18 cellular contexts compared by ENCODE assay signal in genomic region chr14:75479770-75480600, GRCh38. TPM values are rescaled to one million over a fixed set of nuclear protein-coding genes. Genes with fewer than 3 reads are reported as not detected.
DNase-seq lines count a peak whose midpoint lies in the region; ATAC-seq, FAIRE-seq and TF ChIP-seq lines count a peak whose summit lies in the region.
"Had no signal": no experiment of that assay in that cellular context is flagged by ENCODE, and none has a peak within 500 bp of the region (broad histone marks: within the 10 kb centered on the region; RNA-seq: fewer than 3 reads in every experiment).

No MANE protein-coding gene starts in this region.

- peak overlapping the region; percentile 24 for H3K9ac ChIP-seq in GM12878 (ENCODE audit: control insufficient read depth, insufficient read depth, low read length)
- H3K9ac ChIP-seq: parathyroid adenoma had no signal

- H3K9me3 ChIP-seq in DOHH2 (ENCODE audit: control insufficient read depth, insufficient read depth, low read length) (no peaks in the 10 kb centered on the region), GM12878 (replicated peaks; ENCODE audit: control insufficient read depth, insufficient read depth, low read length) (peaks cover 3% of the 10 kb centered on the region; the same call in 2 of the 3 replicates), left ventricle myocardium inferior (replicated peaks) (no peaks in the 10 kb centered on the region)
- H3K9me3 ChIP-seq: stomach had no signal

- H3K4me3 ChIP-seq in DOHH2 (ENCODE audit: low read length) (no peak overlapping the region), GM12878 (0 out of 2 replicates have a peak overlapping the region, but pooled peaks have one; percentile 23), left ventricle myocardium inferior (no peak overlapping the region)
- H3K4me3 ChIP-seq: coronary artery, stomach had no signal

- no TSS peak for BruUV-seq in GM12878 (replicated peaks; lab: Mats Ljungman, UMichigan)

- TF ChIP-seq EP300 in GM12878 (IDR thresholded peaks at IDR 0.05; ENCODE audit: borderline replicate concordance in 1 of 2, control insufficient read depth in 1 of 2, low read depth in 2 of 2, low read length in 2 of 2) = 0 out of 4 replicates have a peak, but pooled peaks of 1 of the 2 experiments have one; percentile 31

- FAIRE-seq in GM12878 (lab: Jason Lieb, UNC) = peak; percentile 96

- SMC1A ChIA-PET in GM12878 (lab: Charles Lee; ENCODE audit: uncharacterized antibody, unreplicated experiment) = interaction anchor here (0.7 to 4.1 kb wide), 21 partner anchors 8 to 176 kb away, joined by 3 to 27 read pairs (median 4); no protein-coding TSS in a partner anchor

- WGBS in GM12878 (ENCODE audit: insufficient coverage, insufficient replicate concordance, low lambda C conversion rate, missing lambda C conversion rate) = 36% methylated on average over 11 of the region's 11 CpGs

- H3F3A ChIP-seq in DOHH2 (ENCODE audit: control insufficient read depth, insufficient read depth) = no peaks in the 10 kb centered on the region

- no peaks in the 10 kb centered on the region for H3K4me1 Mint-ChIP-seq in natural killer cell

- no peaks in the 10 kb centered on the region for H3K9me3 Mint-ChIP-seq in natural killer cell

- intact Hi-C loops in GM12878 (cut with micrococcal nuclease; ENCODE audit: unreplicated experiment) = no loop called here
- intact Hi-C loops in left ventricle myocardium inferior (cut with micrococcal nuclease) = loop anchor here (10.0 kb wide), 1 partner anchor 345 kb away; no protein-coding TSS in a partner anchor
- intact Hi-C loops in natural killer cell (cut with micrococcal nuclease) = no loop called here

- TF ChIP-seq RAD21 in GM12878 (IDR thresholded peaks at IDR 0.05; ENCODE audit: insufficient read depth, low read depth, low read length) = no peak

- no peak for TF ChIP-seq CTCF in DOHH2 (IDR thresholded peaks at IDR 0.05; ENCODE audit: low read depth, low read length, poor library complexity, severe bottlenecking)
- no peak for TF ChIP-seq CTCF in GM12878 (IDR thresholded peaks at IDR 0.05 in 2 of 3, conservative IDR thresholded peaks at IDR 0.05 in 1 of 3; ENCODE audit: control insufficient read depth in 2 of 3, extremely low read depth in 1 of 3, insufficient read depth in 1 of 3, low read depth in 3 of 3, low read length in 3 of 3)
- no peak for TF ChIP-seq CTCF in left ventricle myocardium inferior (IDR thresholded peaks at IDR 0.05; ENCODE audit: borderline replicate concordance)
- no peak for TF ChIP-seq CTCF in natural killer cell (IDR thresholded peaks at IDR 0.05)

- RAD21 ChIA-PET in GM12878 (lab: Charles Lee; ENCODE audit: unreplicated experiment) = interaction anchor here (0.8 to 4.0 kb wide), 18 partner anchors 8 to 620 kb away, joined by 3 to 25 read pairs (median 4); no protein-coding TSS in a partner anchor

- POLR2A ChIA-PET in GM12878 (lab: Charles Lee) = interaction anchor here (0.6 to 1.5 kb wide), 5 partner anchors 9 to 359 kb away, joined by 3 to 7 read pairs (median 3); no protein-coding TSS in a partner anchor

- H3K4me1 ChIP-seq in DOHH2 (ENCODE audit: control insufficient read depth, low read length) (peaks cover 28% of the 10 kb centered on the region), GM12878 (ENCODE audit: control insufficient read depth, insufficient read depth, low read length) (peaks cover 29% of the 10 kb centered on the region), left ventricle myocardium inferior (peaks cover 8% of the 10 kb centered on the region)
- H3K4me1 ChIP-seq: parathyroid adenoma had no signal

- peak overlapping the region; percentile 56 for H2AFZ ChIP-seq in GM12878 (ENCODE audit: control insufficient read depth, low read depth, low read length)
- H2AFZ ChIP-seq: parathyroid adenoma had no signal

- peaks cover 11 to 14% of the 10 kb centered on the region in 2 donors for H3K27me3 Mint-ChIP-seq in natural killer cell (ENCODE audit: low read depth in 2 of 2)

- no peak overlapping the region for H3K27ac Mint-ChIP-seq in natural killer cell

- no peaks in the 10 kb centered on the region for H3K9me2 ChIP-seq in DOHH2 (replicated peaks; ENCODE audit: control insufficient read depth, low read length)

- no peaks in the 10 kb centered on the region for H3K36me3 ChIP-seq in DOHH2 (ENCODE audit: control insufficient read depth, low read length)
- no peaks in the 10 kb centered on the region for H3K36me3 ChIP-seq in GM12878 (ENCODE audit: control insufficient read depth in 2 of 2, insufficient read depth in 2 of 2, low read length in 1 of 2)
- H3K36me3 ChIP-seq in left ventricle myocardium inferior = peaks cover 7% of the 10 kb centered on the region

- no peaks in the 10 kb centered on the region for H3K36me3 Mint-ChIP-seq in natural killer cell
- H3K36me3 Mint-ChIP-seq: activated naive CD8-positive, alpha-beta T cell had no signal

- no peak for DNase-seq in GM12878 (ENCODE audit: low read depth, low spot score)
- DNase-seq in cerebellar cortex (ENCODE audit: low spot score) = no peak
- no peak for DNase-seq in left ventricle myocardium inferior
- no peak for DNase-seq in natural killer cell
- DNase-seq: activated CD4-positive, alpha-beta T cell treated with anti-CD3 and anti-CD28 coated beads, Interleukin-2, amount 50 U/mL, for 48 hours; DMS79; NCI-H446 treated with DMSO at 0.1 percent for 48 hours; stimulated activated CD4-positive, alpha-beta T cell treated with anti-CD3 and anti-CD28 coated beads, Interleukin-1b, Interleukin-23, amount 100 ng/mL, for 48 hours; stomach had no signal

- H3K4me2 ChIP-seq in DOHH2 (ENCODE audit: low read length) (peak overlapping the region; percentile 18; the same call in 1 of the 2 replicates), GM12878 (ENCODE audit: control insufficient read depth, insufficient read depth) (peak overlapping the region; percentile 75)

- H3K4me3 Mint-ChIP-seq in natural killer cell = no peak overlapping the region
- H3K4me3 Mint-ChIP-seq: activated naive CD8-positive, alpha-beta T cell had no signal

- in situ Hi-C loops in GM12878 (cut with MboI) = loop anchor here (10.0 kb wide), 1 partner anchor 355 kb away; the partner anchor contains the start of gene NEK9

- CTCF ChIA-PET in GM12878 (lab: Yijun Ruan, JAX) = interaction anchor here (0.6 to 4.6 kb wide), 21 partner anchors 8 to 618 kb away, joined by 3 to 37 read pairs (median 4); partner anchors contain the start of gene ERG28

- TF ChIP-seq POLR2A in GM12878 (IDR thresholded peaks at IDR 0.05; ENCODE audit: low read depth, low read length) = no peak

- ATAC-seq in GM19455 (IDR thresholded peaks at IDR 0.05; ENCODE audit: unreplicated experiment) = peak; percentile 71
- ATAC-seq in HG03066 (IDR thresholded peaks at IDR 0.05; ENCODE audit: low read depth, unreplicated experiment) = peak; percentile 68
- ATAC-seq in GM12878 = peak; percentile 97
- no peak for ATAC-seq in natural killer cell
- no peak for ATAC-seq in GM18511 (IDR thresholded peaks at IDR 0.05; ENCODE audit: unreplicated experiment)
- ATAC-seq: left lobe of liver had no signal

- H3K27ac ChIP-seq in DOHH2 (ENCODE audit: low read depth, low read length) (no peak overlapping the region), GM12878 (ENCODE audit: control insufficient read depth, insufficient read depth) (peak overlapping the region; percentile 73), left ventricle myocardium inferior (replicated peaks) (no peak overlapping the region)
- H3K27ac ChIP-seq: coronary artery, parathyroid adenoma, stomach had no signal

- H3K79me2 ChIP-seq in DOHH2 (ENCODE audit: control insufficient read depth, low read length) (no peaks in the 10 kb centered on the region), GM12878 (ENCODE audit: control insufficient read depth, insufficient read depth, low read length) (no peaks in the 10 kb centered on the region)
- H3K79me2 ChIP-seq: parathyroid adenoma had no signal

- H4K20me1 ChIP-seq in DOHH2 (ENCODE audit: control insufficient read depth, insufficient read depth, low read depth, low read length) (no peaks in the 10 kb centered on the region; the same call in 1 of the 2 replicates), GM12878 (ENCODE audit: control insufficient read depth, insufficient read depth) (no peaks in the 10 kb centered on the region)

- H3K27me3 ChIP-seq in DOHH2 (ENCODE audit: control insufficient read depth, low read length) = 0 out of 2 replicates have a peak, but pooled peaks cover 3% of the 10 kb centered on the region
- no peaks in the 10 kb centered on the region for H3K27me3 ChIP-seq in GM12878 (replicated peaks in 1 of 2; ENCODE audit: control insufficient read depth in 2 of 2, insufficient read depth in 2 of 2, low read length in 1 of 2)
- no peaks in the 10 kb centered on the region for H3K27me3 ChIP-seq in left ventricle myocardium inferior (ENCODE audit: low read depth)
- H3K27me3 ChIP-seq: stomach had no signal

RNA-seq across cellular contexts. Expression of gene BATF, which starts 42.3 kb away (rescaled TPM):
- total RNA-seq in GM12878 (2013; cell fraction: nucleolus; rRNA removed) = 55.3 and 58.4 TPM in 2 replicates
- 153 and 158 TPM in 2 replicates for total RNA-seq in GM12878 (2014; rRNA removed)
- 94.0 and 99.6 TPM in 2 replicates for total RNA-seq in GM12878 (2014; rRNA removed; fragmentation: Illumina TruSeq; extraction: Trizol)
- 99.8 and 107 TPM in 2 replicates for total RNA-seq in GM12878 (2021)
- 105 TPM for polyA plus RNA-seq in GM12878 (2011; ENCODE audit: low read depth)
- 53.9 and 98.3 TPM in 2 replicates for polyA plus RNA-seq in GM12878 (2011; rRNA removed)
- polyA plus RNA-seq in GM12878 (2011; cell fraction: cytosol; rRNA removed) = 136 and 190 TPM in 2 replicates
- polyA plus RNA-seq in GM12878 (2011; cell fraction: nucleus; rRNA removed) = 87.8 and 92.3 TPM in 2 replicates
- polyA plus RNA-seq in GM12878 (2012) = 86.3 and 91.1 TPM in 2 replicates
- polyA plus RNA-seq in GM12878 (2014; fragmentation: Illumina TruSeq; extraction: Trizol) = 30.7 and 93.4 TPM in 2 replicates
- polyA plus RNA-seq in GM12878 (2014; fragmentation: Nextera tagmentation; extraction: Ambion mirVana) = 10 to 100 TPM in 1 of 2 experiments, 1 to 10 TPM in 1; 10.0 to 30.9 TPM
- 147 and 176 TPM in 2 replicates for polyA plus RNA-seq in GM12878 (2014; rRNA removed)
- polyA plus RNA-seq in GM12878 (2016; fragmentation: Nextera tagmentation; extraction: Ambion mirVana) = 100 to 1,000 TPM; 133 to 154 TPM
- 18.5 and 50.6 TPM in 2 replicates for polyA minus RNA-seq in GM12878 (2011; rRNA and poly(A)+ RNA removed)
- polyA minus RNA-seq in GM12878 (2011; cell fraction: cytosol; rRNA and poly(A)+ RNA removed) = 21.5 and 22.8 TPM in 2 replicates
- polyA minus RNA-seq in GM12878 (2011; cell fraction: nucleus; rRNA and poly(A)+ RNA removed) = 22.0 and 37.2 TPM in 2 replicates
- 0.93 TPM for total RNA-seq in left ventricle myocardium inferior
- 10 to 100 TPM; 12.6 to 32.5 (median 21.4) TPM for total RNA-seq in natural killer cell
- polyA plus RNA-seq: AG04450 had no signal

RNA-seq across cellular contexts. Expression of gene JDP2, which starts 52.2 kb away (rescaled TPM):
- 15.0 and 17.9 TPM in 2 replicates for total RNA-seq in GM12878 (2013; cell fraction: nucleolus; rRNA removed)
- total RNA-seq in GM12878 (2014; rRNA removed) (19.4 and 21.3 TPM in 2 replicates), GM12878 (2014; rRNA removed; fragmentation: Illumina TruSeq; extraction: Trizol) (11.7 and 12.1 TPM in 2 replicates), GM12878 (2021) (16.0 and 16.4 TPM in 2 replicates), left ventricle myocardium inferior (21.9 TPM), natural killer cell (10 to 100 TPM in 1 of 3 donors, 1 to 10 TPM in 2; 1.9 to 10.5 (median 3.2) TPM)
- 2.8 TPM for polyA plus RNA-seq in GM12878 (2011; ENCODE audit: low read depth)
- polyA plus RNA-seq in GM12878 (2011; rRNA removed) (5.1 and 6.7 TPM in 2 replicates), GM12878 (2014; fragmentation: Illumina TruSeq; extraction: Trizol) (3.3 and 11.5 TPM in 2 replicates), GM12878 (2014; fragmentation: Nextera tagmentation; extraction: Ambion mirVana) (1 to 10 TPM in 1 of 2 experiments, under 1 TPM in 1; 0.71 to 1.2 TPM), GM12878 (2014; rRNA removed) (20.7 and 21.2 TPM in 2 replicates), GM12878 (2016; fragmentation: Nextera tagmentation; extraction: Ambion mirVana) (10 to 100 TPM in 1 of 2 experiments, 1 to 10 TPM in 1; 8.9 to 10.8 TPM)
- polyA plus RNA-seq in GM12878 (2011; cell fraction: cytosol; rRNA removed) = 6.4 and 9.1 TPM in 2 replicates
- polyA plus RNA-seq in GM12878 (2011; cell fraction: nucleus; rRNA removed) = 7.3 and 8.7 TPM in 2 replicates
- polyA plus RNA-seq in GM12878 (2012) = 10.9 and 12.4 TPM in 2 replicates
- 1.7 and 3.9 TPM in 2 replicates for polyA minus RNA-seq in GM12878 (2011; rRNA and poly(A)+ RNA removed)
- polyA minus RNA-seq in GM12878 (2011; cell fraction: cytosol; rRNA and poly(A)+ RNA removed) = 2.6 and 3.1 TPM in 2 replicates
- 2.8 and 6.3 TPM in 2 replicates for polyA minus RNA-seq in GM12878 (2011; cell fraction: nucleus; rRNA and poly(A)+ RNA removed)

Comparison
In these comparisons a context has a peak if more than half of its experiments do, and no peak if none do; other contexts are left out.
1. ATAC-seq: peak in GM19455 (single experiment), HG03066 (single experiment) and GM12878 (single experiment); none in natural killer cell (0 of 3) and GM18511 (single experiment).